In the genomic region with DNA sequence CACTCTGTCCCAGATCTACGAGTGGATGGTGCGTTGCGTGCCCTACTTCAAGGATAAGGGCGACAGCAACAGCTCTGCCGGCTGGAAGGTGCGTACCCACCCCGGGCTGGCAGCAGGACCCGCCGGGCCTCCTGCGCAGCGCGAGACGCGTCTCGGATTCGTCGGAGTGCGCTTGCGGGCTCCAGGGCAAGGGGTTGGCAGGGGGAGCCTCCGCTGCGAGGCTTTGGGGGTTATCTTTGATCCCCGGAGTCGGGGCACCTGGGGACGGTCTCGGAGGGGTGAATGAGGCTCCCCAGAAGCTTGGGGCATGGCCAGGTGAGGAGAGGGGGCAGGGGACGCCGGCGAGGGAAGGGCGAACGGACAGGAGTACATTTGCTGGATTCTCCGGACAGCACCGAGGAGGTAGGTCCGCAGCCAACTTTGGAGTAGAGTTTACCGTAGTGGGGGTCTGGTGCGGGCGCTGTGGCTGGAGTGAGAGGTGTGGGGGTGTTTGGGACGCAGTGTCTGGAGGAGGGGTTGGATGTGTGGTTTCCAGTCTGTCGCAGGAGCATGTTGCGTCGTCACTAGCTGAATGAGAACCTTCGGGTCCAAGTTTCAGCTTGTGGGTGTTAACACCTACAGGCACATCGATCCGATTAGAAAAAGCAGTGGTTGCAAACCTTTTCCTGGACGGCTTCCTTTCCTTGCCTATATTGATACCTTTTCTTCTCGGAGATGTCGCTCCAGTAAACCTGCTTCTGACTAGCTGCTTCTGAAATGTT, we compare ENCODE assay signal across 8 cellular contexts. TPM values are rescaled to one million over a fixed set of nuclear protein-coding genes. Genes with fewer than 3 reads are reported as not detected.
DNase-seq lines count a peak whose midpoint lies in the region; ATAC-seq and TF ChIP-seq lines count a peak whose summit lies in the region.

No MANE protein-coding gene starts in this region.

- H3K9ac ChIP-seq in ES-I3 (ENCODE audit: low read depth, low read length) = peak overlapping the region; percentile 88
- peak overlapping the region; percentile 78 for H3K9ac ChIP-seq in PC-3 (ENCODE audit: low read length)
- peak overlapping the region; percentile 85 to 90 for H3K9ac ChIP-seq in duodenal mucosa (ENCODE audit: low read depth in 1 of 2, low read length in 2 of 2)

- DNase-seq in PC-3 (peak; percentile 11), mucosa of descending colon (peak; percentile 38 to 75 (median 65)), GM10266 (ENCODE audit: extremely low spot score) (no peak)

- H3K4me2 ChIP-seq in PC-3 (ENCODE audit: low read length) = peak overlapping the region; percentile 82

- peaks cover 4% of the 10 kb centered on the region for H3F3A ChIP-seq in PC-3 (ENCODE audit: low read length, unreplicated experiment)

- TF ChIP-seq CTCF in PC-3 (conservative IDR thresholded peaks at IDR 0.05; ENCODE audit: low read depth, low read length) (no peak), mucosa of descending colon (IDR thresholded peaks at IDR 0.05) (no peak), GM10266 (IDR thresholded peaks at IDR 0.05; ENCODE audit: control insufficient read depth, insufficient read depth, low read depth, missing control alignments) (no peak)

- H3K36me3 ChIP-seq in ES-I3 (ENCODE audit: insufficient read depth, low read length) (no peaks in the 10 kb centered on the region), PC-3 (ENCODE audit: low read depth, low read length) (peaks cover 5% of the 10 kb centered on the region; the same call in 1 of the 2 replicates), duodenal mucosa (ENCODE audit: control insufficient read depth in 1 of 2, insufficient read depth in 2 of 2, low read length in 2 of 2) (peaks cover 0 to 4% of the 10 kb centered on the region in 2 donors), mucosa of descending colon (ENCODE audit: low read depth) (no peaks in the 10 kb centered on the region)

- no peaks in the 10 kb centered on the region for H3K27me3 ChIP-seq in PC-3 (ENCODE audit: low read length)
- no peaks in the 10 kb centered on the region for H3K27me3 ChIP-seq in duodenal mucosa (ENCODE audit: control insufficient read depth in 1 of 2, insufficient read depth in 2 of 2, low read length in 2 of 2)

- TSS peak; percentile 74 for BruUV-seq in PC-3 (replicated peaks; lab: Mats Ljungman, UMichigan)

- H2AFZ ChIP-seq in PC-3 (ENCODE audit: low read length) = peak overlapping the region; percentile 51; the same call in 1 of the 2 replicates

- H3K4me3 ChIP-seq in PC-3 (ENCODE audit: low read length) = peak overlapping the region; percentile 95
- peak overlapping the region; percentile 85 to 91 for H3K4me3 ChIP-seq in duodenal mucosa (ENCODE audit: low read depth in 1 of 2, low read length in 2 of 2)
- H3K4me3 ChIP-seq in mucosa of descending colon = peak overlapping the region; percentile 79

- H4K20me1 ChIP-seq in PC-3 (ENCODE audit: low read length) = peaks cover 32% of the 10 kb centered on the region

- H3K9me3 ChIP-seq in ES-I3 (ENCODE audit: control insufficient read depth, insufficient read depth, low read length) = no peaks in the 10 kb centered on the region
- H3K9me3 ChIP-seq in PC-3 (ENCODE audit: low read length) = no peaks in the 10 kb centered on the region
- H3K9me3 ChIP-seq in duodenal mucosa (ENCODE audit: control insufficient read depth in 1 of 2, low read length in 2 of 2) = no peaks in the 10 kb centered on the region
- no peaks in the 10 kb centered on the region for H3K9me3 ChIP-seq in mucosa of descending colon

- H3K4me1 ChIP-seq in ES-I3 (ENCODE audit: insufficient read depth, low read length) (peaks cover 16% of the 10 kb centered on the region), PC-3 (ENCODE audit: insufficient read depth, low read length) (peaks cover 35% of the 10 kb centered on the region), duodenal mucosa (ENCODE audit: control insufficient read depth in 1 of 2, insufficient read depth in 2 of 2, low read length in 2 of 2) (peaks cover 39 to 44% of the 10 kb centered on the region in 2 donors), mucosa of descending colon (ENCODE audit: low read depth) (peaks cover 26% of the 10 kb centered on the region)

- POLR2A ChIA-PET in PC-3 (lab: Charles Lee; ENCODE audit: unreplicated experiment) = interaction anchor here (0.6 kb wide), 1 partner anchor 24 kb away, joined by 6 read pairs; no protein-coding TSS in a partner anchor

- CTCF ChIA-PET in PC-3 (lab: Charles Lee) = no interaction called here

- no peak for ATAC-seq in PC-3
- no peak for ATAC-seq in mucosa of descending colon
- ATAC-seq in HG03175 (IDR thresholded peaks at IDR 0.05; ENCODE audit: unreplicated experiment) = no peak
- no peak for ATAC-seq in GM18519 (IDR thresholded peaks at IDR 0.05; ENCODE audit: low FRiP score, unreplicated experiment)
- no peak for ATAC-seq in HG02938 (IDR thresholded peaks at IDR 0.05; ENCODE audit: unreplicated experiment)

- peak overlapping the region; percentile 79 for H3K27ac ChIP-seq in PC-3 (ENCODE audit: low read length)
- H3K27ac ChIP-seq in duodenal mucosa (ENCODE audit: low read depth, low read length) = peak overlapping the region; percentile 66

- peaks cover 65% of the 10 kb centered on the region for H3K79me2 ChIP-seq in PC-3 (ENCODE audit: low read length)

- intact Hi-C loops in PC-3 (cut with micrococcal nuclease) = loop anchor here (1.0 to 5.0 kb wide), 3 partner anchors 110 to 275 kb away; no protein-coding TSS in a partner anchor
- intact Hi-C loops in mucosa of descending colon (cut with DNase I, micrococcal nuclease) = no loop called here

- H3K9me2 ChIP-seq in PC-3 (replicated peaks; ENCODE audit: low read length) = no peaks in the 10 kb centered on the region

RNA-seq across cellular contexts. Expression of a gene that starts 1.2 kb away (rescaled TPM):
- 12.8 and 19.9 TPM in 2 replicates for total RNA-seq in PC-3 (2014; rRNA removed)
- total RNA-seq in mucosa of descending colon = 10 to 100 TPM; 52.4 to 60.4 (median 60.1) TPM
